ENCODE assay signal across 23 cellular contexts in the genomic region with DNA sequence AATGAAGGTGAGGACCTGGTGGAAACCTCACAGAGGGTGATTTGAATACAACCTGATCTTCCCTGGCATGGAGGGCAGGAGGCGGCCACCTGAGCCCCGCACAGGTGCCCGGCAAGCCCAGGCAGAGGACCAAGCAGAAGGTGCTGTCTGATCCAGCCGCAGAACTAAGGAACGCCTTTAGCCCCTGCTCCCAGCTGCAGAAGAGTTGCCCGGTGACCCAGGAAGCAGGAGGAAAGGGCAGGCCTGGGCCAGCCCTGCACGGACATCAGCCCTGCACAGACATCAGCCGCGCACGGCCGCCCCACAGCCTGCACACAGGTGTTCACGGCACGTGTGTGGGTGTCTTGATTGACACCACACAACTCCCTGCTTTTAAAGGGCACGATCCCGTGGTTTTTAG. TPM values are rescaled to one million over a fixed set of nuclear protein-coding genes. Genes with fewer than 3 reads are reported as not detected.
DNase-seq lines count a peak whose midpoint lies in the region; ATAC-seq, FAIRE-seq and TF ChIP-seq lines count a peak whose summit lies in the region.
"Had no signal": no experiment of that assay in that cellular context is flagged by ENCODE, and none has a peak within 500 bp of the region (broad histone marks: within the 10 kb centered on the region; RNA-seq: fewer than 3 reads in every experiment).

No MANE protein-coding gene starts in this region.

- ATAC-seq in activated naive CD4-positive, alpha-beta T cell treated with anti-CD3 and anti-CD28 coated beads, Interleukin-2, amount 50 U/mL, for 72 hours, result no peak
- ATAC-seq in pancreas (peak; percentile 54 to 64 (median 61)), HG03432 (IDR thresholded peaks at IDR 0.05; ENCODE audit: unreplicated experiment) (no peak)
- ATAC-seq: activated CD8-positive, alpha-beta memory T cell treated with anti-CD3 and anti-CD28 coated beads, Interleukin-2, amount 10 ng/mL, durations not matched to agents 7 days and 5 days; foreskin keratinocyte had no signal

- H3K9me3 Mint-ChIP-seq in activated naive CD4-positive, alpha-beta T cell treated with anti-CD3 and anti-CD28 coated beads for 36 hours, result peaks cover 35% of the 10 kb centered on the region
- peaks cover 19 to 30% of the 10 kb centered on the region in 2 donors for H3K9me3 Mint-ChIP-seq in activated naive CD4-positive, alpha-beta T cell treated with anti-CD3 and anti-CD28 coated beads, Interleukin-2, amount 50 U/mL, for 72 hours

- peak overlapping the region; percentile 2 for H3K4me3 ChIP-seq in epithelial cell of proximal tubule (ENCODE audit: low read depth, low read length)
- H3K4me3 ChIP-seq in pancreas, result no peak overlapping the region
- H3K4me3 ChIP-seq: vagina had no signal

- intact Hi-C loops in activated naive CD4-positive, alpha-beta T cell treated with anti-CD3 and anti-CD28 coated beads for 36 hours (cut with micrococcal nuclease), result no loop called here
- intact Hi-C loops in pancreas (cut with DNase I), result no loop called here

- H3K4me1 Mint-ChIP-seq in activated naive CD4-positive, alpha-beta T cell treated with anti-CD3 and anti-CD28 coated beads for 36 hours (ENCODE audit: low read depth), result peaks cover 28% of the 10 kb centered on the region
- H3K4me1 Mint-ChIP-seq: activated CD8-positive, alpha-beta memory T cell treated with anti-CD3 and anti-CD28 coated beads, Interleukin-2, amount 10 ng/mL, durations not matched to agents 7 days and 5 days had no signal

- no peak overlapping the region for H3K27ac ChIP-seq in pancreas
- H3K27ac ChIP-seq: foreskin keratinocyte, vagina had no signal

- H3K27me3 ChIP-seq in pancreas, result no peaks in the 10 kb centered on the region
- H3K27me3 ChIP-seq: vagina had no signal

- H3K27ac Mint-ChIP-seq in activated naive CD4-positive, alpha-beta T cell treated with anti-CD3 and anti-CD28 coated beads for 36 hours, result peak overlapping the region; percentile 69
- H3K27ac Mint-ChIP-seq in activated naive CD4-positive, alpha-beta T cell treated with anti-CD3 and anti-CD28 coated beads, Interleukin-2, amount 50 U/mL, for 72 hours, result peak overlapping the region in 1 of 2 donors; percentile 72
- H3K27ac Mint-ChIP-seq: activated CD8-positive, alpha-beta memory T cell treated with anti-CD3 and anti-CD28 coated beads, Interleukin-2, amount 10 ng/mL, durations not matched to agents 7 days and 5 days had no signal

- WGBS in pancreas, 2 donors, result 41 to 65% methylated on average over 15 of the region's 15 CpGs

- H3K36me3 ChIP-seq in pancreas, result no peaks in the 10 kb centered on the region
- H3K36me3 ChIP-seq: vagina had no signal

- H3K4me3 Mint-ChIP-seq in activated naive CD4-positive, alpha-beta T cell treated with anti-CD3 and anti-CD28 coated beads for 36 hours, result no peak overlapping the region
- H3K4me3 Mint-ChIP-seq: activated B cell treated with CpG ODN at 0.5 μM for 24 hours; activated CD8-positive, alpha-beta memory T cell treated with anti-CD3 and anti-CD28 coated beads, Interleukin-2, amount 10 ng/mL, durations not matched to agents 7 days and 5 days had no signal

- peaks cover 38% of the 10 kb centered on the region for H3K36me3 Mint-ChIP-seq in activated naive CD4-positive, alpha-beta T cell treated with anti-CD3 and anti-CD28 coated beads for 36 hours (ENCODE audit: low read depth)
- peaks cover 23 to 40% of the 10 kb centered on the region in 2 donors for H3K36me3 Mint-ChIP-seq in activated naive CD4-positive, alpha-beta T cell treated with anti-CD3 and anti-CD28 coated beads, Interleukin-2, amount 50 U/mL, for 72 hours

- FAIRE-seq in pancreas (lab: Jason Lieb, UNC), result no peak

- no peak for TF ChIP-seq CTCF in epithelial cell of proximal tubule (conservative IDR thresholded peaks at IDR 0.05; ENCODE audit: low read depth, low read length)
- no peak for TF ChIP-seq CTCF in pancreas (IDR thresholded peaks at IDR 0.05)

- no peaks in the 10 kb centered on the region for H3K4me1 ChIP-seq in pancreas
- H3K4me1 ChIP-seq: foreskin keratinocyte had no signal

- CTCF ChIA-PET in activated naive CD4-positive, alpha-beta T cell treated with anti-CD3 and anti-CD28 coated beads for 36 hours (lab: Charles Lee), result no interaction called here

- no peaks in the 10 kb centered on the region for H3K27me3 Mint-ChIP-seq in activated naive CD4-positive, alpha-beta T cell treated with anti-CD3 and anti-CD28 coated beads for 36 hours (ENCODE audit: low read depth)
- H3K27me3 Mint-ChIP-seq: activated B cell treated with CpG ODN at 0.5 μM for 24 hours; activated CD8-positive, alpha-beta memory T cell treated with anti-CD3 and anti-CD28 coated beads, Interleukin-2, amount 10 ng/mL, durations not matched to agents 7 days and 5 days; CD4-positive, alpha-beta memory T cell had no signal

- H3K9me3 ChIP-seq in pancreas, result no peaks in the 10 kb centered on the region
- H3K9me3 ChIP-seq: vagina had no signal

- DNase-seq in activated naive CD4-positive, alpha-beta T cell treated with anti-CD3 and anti-CD28 coated beads for 36 hours, result no peak
- no peak for DNase-seq in activated naive CD4-positive, alpha-beta T cell treated with anti-CD3 and anti-CD28 coated beads, Interleukin-2, amount 50 U/mL, for 72 hours (ENCODE audit: low spot score in 2 of 2)
- DNase-seq in NCI-H526 (lab: John Stamatoyannopoulos, UW) (peak; percentile 53 to 90), epithelial cell of proximal tubule (ENCODE audit: low read depth) (no peak), pancreas (peak in 2 of 6 donors; percentile 35 to 51), NCI-H2227 treated with DMSO at 0.1 percent for 48 hours (lab: John Stamatoyannopoulos, UW) (no peak), NCI-H187 treated with DMSO at 0.1 percent for 48 hours (lab: John Stamatoyannopoulos, UW) (no peak)
- DNase-seq: activated B cell treated with CpG ODN at 0.5 μM for 24 hours; activated CD8-positive, alpha-beta memory T cell treated with anti-CD3 and anti-CD28 coated beads, Interleukin-2, amount 10 ng/mL, durations not matched to agents 7 days and 5 days; activated naive CD4-positive, alpha-beta T cell treated with Interleukin-2 at 50 U/mL for 16 hours; cortex of kidney; DMS79; foreskin keratinocyte; hippocampal formation; islet precursor cell; Kasumi-1; NCI-H1417; occipital lobe; stimulated activated CD4-positive, alpha-beta T cell treated with anti-CD3 and anti-CD28 coated beads, Interleukin-2, amount 100 ng/mL, for 24 hours; T-helper 1 cell had no signal

RNA-seq across cellular contexts. Expression of gene RASA3, which starts 43.1 kb away (rescaled TPM):
- total RNA-seq in activated naive CD4-positive, alpha-beta T cell treated with anti-CD3 and anti-CD28 coated beads for 36 hours, result 10 to 100 TPM; 48.3 to 48.8 TPM
- total RNA-seq in activated naive CD4-positive, alpha-beta T cell treated with anti-CD3 and anti-CD28 coated beads, Interleukin-2, amount 50 U/mL, for 72 hours, result 10 to 100 TPM; 39.4 to 44.1 TPM
- 25.7 and 26.8 TPM in 2 replicates for total RNA-seq in epithelial cell of proximal tubule
- total RNA-seq in pancreas, result 10 to 100 TPM in 3 of 6 donors, 1 to 10 TPM in 3; 7.1 to 11.2 (median 10.1) TPM
- 1 to 10 TPM; 5.7 to 6.5 TPM for polyA plus RNA-seq in pancreas

Comparison
In these comparisons a context has a peak if more than half of its experiments do, and no peak if none do; other contexts are left out.
1. DNase-seq: peak in NCI-H526 (2 of 2); none in activated naive CD4-positive, alpha-beta T cell treated with anti-CD3 and anti-CD28 coated beads for 36 hours (single experiment), activated naive CD4-positive, alpha-beta T cell treated with anti-CD3 and anti-CD28 coated beads, Interleukin-2, amount 50 U/mL, for 72 hours (0 of 2), epithelial cell of proximal tubule (single experiment), NCI-H2227 treated with DMSO at 0.1 percent for 48 hours (single experiment) and NCI-H187 treated with DMSO at 0.1 percent for 48 hours (single experiment).
2. ATAC-seq: peak in pancreas (4 of 4); none in activated naive CD4-positive, alpha-beta T cell treated with anti-CD3 and anti-CD28 coated beads, Interleukin-2, amount 50 U/mL, for 72 hours (0 of 2) and HG03432 (single experiment).